Comparison of ENCODE assay signal across 22 cellular contexts in genomic region chrX:13258725-13259124, GRCh38.
A peak's percentile ranks its signal among the peaks of the same experiment; 100 is the strongest.
DNase-seq lines count a peak whose midpoint lies in the region; ATAC-seq, FAIRE-seq and TF ChIP-seq lines count a peak whose summit lies in the region.
"Had no signal": no experiment of that assay in that cellular context is flagged by ENCODE, and none has a peak within 500 bp of the region (broad histone marks: within the 10 kb centered on the region; RNA-seq: fewer than 3 reads in every experiment).

No MANE protein-coding gene starts in this region.

- no peak for TF ChIP-seq CTCF in mucosa of descending colon (IDR thresholded peaks at IDR 0.05)
- TF ChIP-seq CTCF in GM10248 (IDR thresholded peaks at IDR 0.05; ENCODE audit: control extremely low read depth, extremely low read depth, low read depth, missing control alignments), result no peak

- DNase-seq in stimulated activated naive CD8-positive, alpha-beta T cell treated with anti-CD3 and anti-CD28 coated beads, Interleukin-15, amount 100 ng/mL, for 72 hours, result no peak
- no peak for DNase-seq in stimulated activated naive CD8-positive, alpha-beta T cell treated with anti-CD3 and anti-CD28 coated beads, Interleukin-15, Interleukin-2, amounts not matched to agents 100 U/mL and 50 U/mL, for 24 hours
- DNase-seq in GM19239 (ENCODE audit: insufficient read length, low spot score), result no peak
- DNase-seq in mucosa of descending colon, result no peak
- DNase-seq in GM10248 (ENCODE audit: extremely low spot score), result no peak
- DNase-seq: BE2C; CD4-positive, alpha-beta T cell; CD8-positive, alpha-beta memory T cell; DMS 273 treated with DMSO at 0.1 percent for 48 hours; DMS79; EL; GDM1; GOT3; HFFc6 had no signal

- peaks cover 48% of the 10 kb centered on the region for H3K4me1 Mint-ChIP-seq in stimulated activated naive CD8-positive, alpha-beta T cell treated with anti-CD3 and anti-CD28 coated beads, Interleukin-15, amount 100 ng/mL, for 72 hours

- H3K36me3 ChIP-seq in mucosa of descending colon (ENCODE audit: low read depth), result no peaks in the 10 kb centered on the region
- H3K36me3 ChIP-seq: BE2C; BLaER1 treated with 17β-estradiol and CSF1 and Interleukin-3, amounts not matched to agents 10 nM and 100 nM; HAP-1 had no signal

- POLR2A ChIA-PET in GM10248 (lab: Yijun Ruan, JAX), result no interaction called here

- H3K4me3 Mint-ChIP-seq in stimulated activated naive CD8-positive, alpha-beta T cell treated with anti-CD3 and anti-CD28 coated beads, Interleukin-15, amount 100 ng/mL, for 72 hours, result no peak overlapping the region
- H3K4me3 Mint-ChIP-seq: CD14-positive monocyte; CD4-positive, alpha-beta T cell; CD8-positive, alpha-beta memory T cell; HFFc6 had no signal

- FAIRE-seq in GM19239 (lab: Jason Lieb, UNC), result peak; percentile 64
- FAIRE-seq: A204.1, D721Med, H54 had no signal

- CTCF ChIA-PET in GM10248 (lab: Yijun Ruan, JAX), result no interaction called here

- no peaks in the 10 kb centered on the region for H3K9me3 ChIP-seq in mucosa of descending colon
- H3K9me3 ChIP-seq: BE2C, HAP-1 had no signal

- H3K27me3 Mint-ChIP-seq in stimulated activated naive CD8-positive, alpha-beta T cell treated with anti-CD3 and anti-CD28 coated beads, Interleukin-15, amount 100 ng/mL, for 72 hours, result no peaks in the 10 kb centered on the region
- H3K27me3 Mint-ChIP-seq: CD4-positive, alpha-beta T cell had no signal

- ATAC-seq in stimulated activated naive CD8-positive, alpha-beta T cell treated with anti-CD3 and anti-CD28 coated beads, Interleukin-15, amount 100 ng/mL, for 72 hours, result peak; percentile 48
- no peak for ATAC-seq in stimulated activated naive CD8-positive, alpha-beta T cell treated with anti-CD3 and anti-CD28 coated beads, Interleukin-15, Interleukin-2, amounts not matched to agents 100 U/mL and 50 U/mL, for 24 hours
- ATAC-seq in mucosa of descending colon (peak; percentile 11), GM21526 (IDR thresholded peaks at IDR 0.05; ENCODE audit: low FRiP score, unreplicated experiment) (no peak), HG03439 (IDR thresholded peaks at IDR 0.05; ENCODE audit: unreplicated experiment) (no peak)

- intact Hi-C loops in mucosa of descending colon (cut with DNase I, micrococcal nuclease), result no loop called here

- peak overlapping the region in 1 of 2 donors; percentile 19 for H3K27ac Mint-ChIP-seq in stimulated activated naive CD8-positive, alpha-beta T cell treated with anti-CD3 and anti-CD28 coated beads, Interleukin-15, amount 100 ng/mL, for 72 hours
- H3K27ac Mint-ChIP-seq: CD14-positive monocyte; CD4-positive, alpha-beta T cell; CD8-positive, alpha-beta memory T cell; HFFc6 had no signal

- H3K4me3 ChIP-seq in mucosa of descending colon, result no peak overlapping the region
- H3K4me3 ChIP-seq: BLaER1 treated with 17β-estradiol and CSF1 and Interleukin-3, amounts not matched to agents 10 nM and 100 nM; HAP-1 had no signal

- peaks cover 5 to 8% of the 10 kb centered on the region in 2 donors for H3K9me3 Mint-ChIP-seq in stimulated activated naive CD8-positive, alpha-beta T cell treated with anti-CD3 and anti-CD28 coated beads, Interleukin-15, amount 100 ng/mL, for 72 hours
- H3K9me3 Mint-ChIP-seq: HFFc6 had no signal

- H3K4me1 ChIP-seq in mucosa of descending colon (ENCODE audit: low read depth), result no peaks in the 10 kb centered on the region
- H3K4me1 ChIP-seq: BE2C had no signal

Comparison
In these comparisons a context has a peak if more than half of its experiments do, and no peak if none do; other contexts are left out.
1. ATAC-seq: peak in stimulated activated naive CD8-positive, alpha-beta T cell treated with anti-CD3 and anti-CD28 coated beads, Interleukin-15, amount 100 ng/mL, for 72 hours (single experiment) and mucosa of descending colon (single experiment); none in stimulated activated naive CD8-positive, alpha-beta T cell treated with anti-CD3 and anti-CD28 coated beads, Interleukin-15, Interleukin-2, amounts not matched to agents 100 U/mL and 50 U/mL, for 24 hours (single experiment), GM21526 (single experiment) and HG03439 (single experiment).